29 cellular contexts compared by ENCODE assay signal in genomic region chr2:186060744-186061143, GRCh38.
"Had no signal": no experiment of that assay in that cellular context is flagged by ENCODE, and none has a peak within 500 bp of the region (broad histone marks: within the 10 kb centered on the region; RNA-seq: fewer than 3 reads in every experiment).

No MANE protein-coding gene starts in this region.

- ATAC-seq: left lung; lower lobe of right lung; natural killer cell treated with Interleukin-12 subunit alpha and Interleukin-12 subunit beta and Interleukin-15 and Interleukin-18, amount 100 ng/mL, for 72 hours; sciatic nerve; stimulated activated memory B cell treated with anti-CD40 and anti-IgM and Interleukin-4, amounts not matched to agents 10 μg/mL and 1 μg/mL and 100 μg/mL, for 72 hours; stimulated activated naive CD8-positive, alpha-beta T cell treated with anti-CD3 and anti-CD28 coated beads, Interleukin-15, amount 100 ng/mL, for 72 hours; upper lobe of right lung had no signal

- H3K4me2 ChIP-seq: smooth muscle cell had no signal

- H3K4me1 ChIP-seq: left lung, upper lobe of right lung had no signal

- H3K4me3 Mint-ChIP-seq: activated naive CD4-positive, alpha-beta T cell treated with anti-CD3 and anti-CD28 coated beads, Interleukin-2, amount 10 ng/mL, durations not matched to agents 7 days and 5 days; central memory CD8-positive, alpha-beta T cell; dendritic cell treated with granulocyte-macrophage colony-stimulating factor and Interleukin-4, amounts not matched to agents 40 ng/mL and 50 ng/mL, for 4 days; endodermal cell; natural killer cell treated with Interleukin-12 subunit alpha and Interleukin-12 subunit beta and Interleukin-15 and Interleukin-18, amount 100 ng/mL, for 72 hours; stimulated activated memory B cell treated with anti-CD40 and anti-IgM and Interleukin-4, amounts not matched to agents 10 μg/mL and 1 μg/mL and 100 μg/mL, for 72 hours; stimulated activated naive CD8-positive, alpha-beta T cell treated with anti-CD3 and anti-CD28 coated beads, Interleukin-15, amount 100 ng/mL, for 72 hours; T-helper 2 cell treated with Interferon-gamma antibody and Interleukin-4, amounts not matched to agents 5 μg/mL and 100 μg/mL, for 36 hours had no signal

- H3K9me3 ChIP-seq: esophagus muscularis mucosa, left lung, lower lobe of right lung, neutrophil, upper lobe of right lung had no signal

- H3K4me3 ChIP-seq: esophagus muscularis mucosa, left lung, lower lobe of right lung, smooth muscle cell, upper lobe of right lung had no signal

- H3K4me1 Mint-ChIP-seq: activated naive CD4-positive, alpha-beta T cell treated with anti-CD3 and anti-CD28 coated beads, Interleukin-2, amount 10 ng/mL, durations not matched to agents 7 days and 5 days; central memory CD8-positive, alpha-beta T cell; endodermal cell; stimulated activated memory B cell treated with anti-CD40 and anti-IgM and Interleukin-4, amounts not matched to agents 10 μg/mL and 1 μg/mL and 100 μg/mL, for 72 hours; stimulated activated naive CD8-positive, alpha-beta T cell treated with anti-CD3 and anti-CD28 coated beads, Interleukin-15, amount 100 ng/mL, for 72 hours had no signal

- FAIRE-seq: astrocyte, frontal cortex had no signal

- DNase-seq: activated CD4-positive, alpha-beta T cell treated with anti-CD3 and anti-CD28 coated beads for 4 hours; activated CD4-positive, alpha-beta T cell treated with anti-CD3 and anti-CD28 coated beads, Interleukin-2, amount 50 U/mL, for 4 hours; activated CD4-positive, CD25-positive, alpha-beta regulatory T cell; activated gamma-delta T cell; activated naive CD4-positive, alpha-beta T cell treated with anti-CD3 and anti-CD28 coated beads, Interleukin-2, amount 10 ng/mL, durations not matched to agents 7 days and 5 days; amniotic stem cell; endodermal cell; left lung; lower lobe of right lung; mesendoderm; stimulated activated CD4-positive, alpha-beta T cell treated with anti-CD3 and anti-CD28 coated beads, Interleukin-1b, Interleukin-23, amount 100 ng/mL, for 48 hours; stimulated activated CD4-positive, alpha-beta T cell treated with anti-CD3 and anti-CD28 coated beads, Interleukin-4, amount 100 ng/mL, for 4 hours; stimulated activated CD8-positive, alpha-beta memory T cell treated with anti-CD3 and anti-CD28 coated beads, Interleukin-4, amount 100 ng/mL, for 48 hours; stimulated activated naive CD8-positive, alpha-beta T cell treated with anti-CD3 and anti-CD28 coated beads, Interleukin-15, amount 100 ng/mL, for 72 hours; substantia nigra; T-helper 1 cell; upper lobe of right lung had no signal

- H3K27me3 ChIP-seq: esophagus muscularis mucosa, left lung, neutrophil, upper lobe of right lung had no signal

- H3K36me3 Mint-ChIP-seq: activated naive CD4-positive, alpha-beta T cell treated with anti-CD3 and anti-CD28 coated beads, Interleukin-2, amount 10 ng/mL, durations not matched to agents 7 days and 5 days; natural killer cell treated with Interleukin-12 subunit alpha and Interleukin-12 subunit beta and Interleukin-15 and Interleukin-18, amount 100 ng/mL, for 72 hours had no signal

- H3K27me3 Mint-ChIP-seq: activated naive CD4-positive, alpha-beta T cell treated with anti-CD3 and anti-CD28 coated beads, Interleukin-2, amount 10 ng/mL, durations not matched to agents 7 days and 5 days; central memory CD8-positive, alpha-beta T cell; dendritic cell treated with granulocyte-macrophage colony-stimulating factor and Interleukin-4, amounts not matched to agents 40 ng/mL and 50 ng/mL, for 4 days; natural killer cell treated with Interleukin-12 subunit alpha and Interleukin-12 subunit beta and Interleukin-15 and Interleukin-18, amount 100 ng/mL, for 72 hours; progenitor cell of endocrine pancreas; stimulated activated memory B cell treated with anti-CD40 and anti-IgM and Interleukin-4, amounts not matched to agents 10 μg/mL and 1 μg/mL and 100 μg/mL, for 72 hours; stimulated activated naive CD8-positive, alpha-beta T cell treated with anti-CD3 and anti-CD28 coated beads, Interleukin-15, amount 100 ng/mL, for 72 hours had no signal

- H3K27ac Mint-ChIP-seq: activated naive CD4-positive, alpha-beta T cell treated with anti-CD3 and anti-CD28 coated beads, Interleukin-2, amount 10 ng/mL, durations not matched to agents 7 days and 5 days; dendritic cell treated with granulocyte-macrophage colony-stimulating factor and Interleukin-4, amounts not matched to agents 40 ng/mL and 50 ng/mL, for 4 days; endodermal cell; natural killer cell treated with Interleukin-12 subunit alpha and Interleukin-12 subunit beta and Interleukin-15 and Interleukin-18, amount 100 ng/mL, for 72 hours; progenitor cell of endocrine pancreas; stimulated activated memory B cell treated with anti-CD40 and anti-IgM and Interleukin-4, amounts not matched to agents 10 μg/mL and 1 μg/mL and 100 μg/mL, for 72 hours; stimulated activated naive CD8-positive, alpha-beta T cell treated with anti-CD3 and anti-CD28 coated beads, Interleukin-15, amount 100 ng/mL, for 72 hours; T-helper 2 cell treated with Interferon-gamma antibody and Interleukin-4, amounts not matched to agents 5 μg/mL and 100 μg/mL, for 36 hours had no signal

- H3K27ac ChIP-seq: esophagus muscularis mucosa, left lung, lower lobe of right lung, neutrophil, upper lobe of right lung had no signal

- H3K9me3 Mint-ChIP-seq: activated naive CD4-positive, alpha-beta T cell treated with anti-CD3 and anti-CD28 coated beads, Interleukin-2, amount 10 ng/mL, durations not matched to agents 7 days and 5 days; endodermal cell; T-helper 2 cell treated with Interferon-gamma antibody and Interleukin-4, amounts not matched to agents 5 μg/mL and 100 μg/mL, for 36 hours had no signal

- H3K36me3 ChIP-seq: esophagus muscularis mucosa, left lung, lower lobe of right lung, neutrophil, upper lobe of right lung had no signal
